21 cellular contexts compared by ENCODE assay signal in genomic region chr12:69563166-69563762, GRCh38. TPM values are rescaled to one million over a fixed set of nuclear protein-coding genes. Genes with fewer than 3 reads are reported as not detected.
DNase-seq lines count a peak whose midpoint lies in the region; ATAC-seq, FAIRE-seq and TF ChIP-seq lines count a peak whose summit lies in the region.
"Had no signal": no experiment of that assay in that cellular context is flagged by ENCODE, and none has a peak within 500 bp of the region (broad histone marks: within the 10 kb centered on the region; RNA-seq: fewer than 3 reads in every experiment).

No MANE protein-coding gene starts in this region.

- H3K4me1 ChIP-seq in liver (ENCODE audit: control insufficient read depth in 4 of 4, insufficient read depth in 4 of 4, low read length in 3 of 4) = peaks cover 0 to 10% (median 7%) of the 10 kb centered on the region in 4 donors
- H3K4me1 ChIP-seq in HepG2 (ENCODE audit: insufficient read depth, low read length) = peaks cover 4% of the 10 kb centered on the region
- peaks cover 9% of the 10 kb centered on the region for H3K4me1 ChIP-seq in neural progenitor cell

- no peak for ATAC-seq in HepG2
- ATAC-seq in left lobe of liver = peak; percentile 88
- ATAC-seq: A549 had no signal

- no peak for FAIRE-seq in HepG2 (lab: Jason Lieb, UNC)
- FAIRE-seq: A549, D721Med, G401.6, GM12891 had no signal

- TF ChIP-seq RAD21 in liver (IDR thresholded peaks at IDR 0.05) (no peak), HepG2 (CRISPR knock-in tag; IDR thresholded peaks at IDR 0.05) (no peak)

- H4K20me1 ChIP-seq in HepG2 (ENCODE audit: insufficient read depth, low read length) = no peaks in the 10 kb centered on the region
- peaks cover 6% of the 10 kb centered on the region for H4K20me1 ChIP-seq in neural progenitor cell (ENCODE audit: low read depth)

- no peak overlapping the region for H3K9ac ChIP-seq in liver (ENCODE audit: low read depth in 1 of 2, low read length in 2 of 2)
- no peak overlapping the region for H3K9ac ChIP-seq in HepG2 (ENCODE audit: insufficient read depth, low read depth, low read length)
- no peak overlapping the region for H3K9ac ChIP-seq in neural progenitor cell
- H3K9ac ChIP-seq: GM23248 had no signal

- H2AFZ ChIP-seq in HepG2 (ENCODE audit: low read length) = no peak overlapping the region
- no peak overlapping the region for H2AFZ ChIP-seq in neural progenitor cell (replicated peaks)
- H2AFZ ChIP-seq: GM23248 had no signal

- H3K4me1 Mint-ChIP-seq in neural progenitor cell = no peaks in the 10 kb centered on the region

- no peaks in the 10 kb centered on the region for H3K9me3 ChIP-seq in liver (ENCODE audit: control insufficient read depth in 4 of 4, low read length in 3 of 4)
- H3K9me3 ChIP-seq in HepG2 (ENCODE audit: low read length) = no peaks in the 10 kb centered on the region
- H3K9me3 ChIP-seq in neural progenitor cell (ENCODE audit: low read depth) = no peaks in the 10 kb centered on the region
- H3K9me3 ChIP-seq: A549, Caco-2 had no signal

- H3K27ac ChIP-seq in liver (ENCODE audit: low read depth in 1 of 2, low read length in 2 of 2) = no peak overlapping the region
- no peak overlapping the region for H3K27ac ChIP-seq in HepG2 (ENCODE audit: extremely low read length, insufficient read depth, low read length)
- H3K27ac ChIP-seq in neural progenitor cell = peak overlapping the region; percentile 46
- H3K27ac ChIP-seq: 22Rv1, A549, C4-2B, GM23248, HL-60 had no signal

- no TSS peak for BruUV-seq in HepG2 (replicated peaks; lab: Mats Ljungman, UMichigan)

- no peak overlapping the region for H3K4me3 Mint-ChIP-seq in neural progenitor cell
- H3K4me3 Mint-ChIP-seq: CD4-positive, alpha-beta T cell had no signal

- peaks cover 2% of the 10 kb centered on the region for H3K27me3 Mint-ChIP-seq in neural progenitor cell (ENCODE audit: insufficient read depth, low read depth)
- H3K27me3 Mint-ChIP-seq: CD4-positive, alpha-beta T cell had no signal

- H3K27ac Mint-ChIP-seq in neural progenitor cell = no peak overlapping the region
- H3K27ac Mint-ChIP-seq: CD4-positive, alpha-beta T cell had no signal

- H3K36me3 ChIP-seq in liver (ENCODE audit: control insufficient read depth in 4 of 4, insufficient read depth in 3 of 4, low read depth in 1 of 4, low read length in 3 of 4) = peaks cover 0 to 6% (median 2%) of the 10 kb centered on the region in 4 donors
- H3K36me3 ChIP-seq in HepG2 (replicated peaks in 1 of 2; ENCODE audit: control insufficient read depth in 1 of 2, insufficient read depth in 2 of 2, low read length in 2 of 2) = peaks cover 10 to 24% of the 10 kb centered on the region in 2 experiments
- no peaks in the 10 kb centered on the region for H3K36me3 ChIP-seq in neural progenitor cell

- 68% methylated on average over 2 of the region's 2 CpGs for WGBS in liver
- WGBS in HepG2 (ENCODE audit: low lambda C conversion rate) = 98% methylated on average over 2 of the region's 2 CpGs

- H3F3A ChIP-seq in neural progenitor cell (ENCODE audit: low read depth) = peaks cover 18% of the 10 kb centered on the region

- intact Hi-C loops in HepG2 (cut with micrococcal nuclease; ENCODE audit: unreplicated experiment) = no loop called here

- H3K4me3 ChIP-seq in liver (ENCODE audit: low read depth in 1 of 3, low read length in 3 of 3) (no peak overlapping the region), HepG2 (replicated peaks in 1 of 3; ENCODE audit: insufficient read depth in 1 of 3, low read depth in 2 of 3, low read length in 3 of 3) (no peak overlapping the region), neural progenitor cell (no peak overlapping the region)
- H3K4me3 ChIP-seq: A549, GM23248 had no signal

- H3K36me3 Mint-ChIP-seq in neural progenitor cell = no peaks in the 10 kb centered on the region

- POLR2A ChIA-PET in HepG2 (lab: Yijun Ruan, JAX) = no interaction called here

- TF ChIP-seq POLR2A in HepG2 (IDR thresholded peaks at IDR 0.05; ENCODE audit: insufficient read depth in 1 of 2, low read depth in 2 of 2, low read length in 2 of 2) = no peak

- H3K79me2 ChIP-seq in HepG2 (ENCODE audit: insufficient read depth, low read length) (peaks cover 10% of the 10 kb centered on the region), neural progenitor cell (ENCODE audit: low read depth) (peaks cover 42% of the 10 kb centered on the region)

- in situ Hi-C loops in HepG2 (cut with HindIII; ENCODE audit: extremely low pct_ligation_motif_present, low pct_unique_long_range_greater_than_20kb) = no loop called here

- no peak for TF ChIP-seq EP300 in HepG2 (IDR thresholded peaks at IDR 0.05; ENCODE audit: low read depth in 2 of 2, low read length in 2 of 2)
- TF ChIP-seq EP300 in HepG2 (CRISPR knock-in tag; IDR thresholded peaks at IDR 0.05; ENCODE audit: borderline replicate concordance) = no peak

- H3K9me3 Mint-ChIP-seq in neural progenitor cell = no peaks in the 10 kb centered on the region
- H3K9me3 Mint-ChIP-seq: CD4-positive, alpha-beta T cell had no signal

- no peak overlapping the region for H3K4me2 ChIP-seq in HepG2 (ENCODE audit: low read depth, low read length)
- no peak overlapping the region for H3K4me2 ChIP-seq in neural progenitor cell
- H3K4me2 ChIP-seq: A549 had no signal

- TF ChIP-seq CTCF in liver (IDR thresholded peaks at IDR 0.05; ENCODE audit: low read depth, low read length, missing input control) (no peak), HepG2 (CRISPR knock-in tag; IDR thresholded peaks at IDR 0.05) (no peak), neural progenitor cell (IDR thresholded peaks at IDR 0.05) (no peak)

- DNase-seq in HepG2 (ENCODE audit: low spot score) (no peak), left lobe of liver (ENCODE audit: low spot score) (no peak), neural progenitor cell (ENCODE audit: low spot score) (peak; percentile 8), NCI-H2029 treated with DMSO at 0.1 percent for 48 hours (lab: John Stamatoyannopoulos, UW) (no peak), NCI-H1048 (lab: John Stamatoyannopoulos, UW) (no peak), NCI-H510A treated with DMSO at 0.1 percent for 48 hours (lab: John Stamatoyannopoulos, UW) (no peak)
- DNase-seq: AML-193; Caco-2; CD4-positive, alpha-beta T cell; GM23248; HCEC 1CT had no signal

- CTCF ChIA-PET in HepG2 (lab: Yijun Ruan, JAX; ENCODE audit: low intra/inter-chr PET ratio, low total read pairs) = no interaction called here

- H3K27me3 ChIP-seq in liver (ENCODE audit: control insufficient read depth in 4 of 4, insufficient read depth in 4 of 4, low read length in 3 of 4) = no peaks in the 10 kb centered on the region
- H3K27me3 ChIP-seq in HepG2 (ENCODE audit: control insufficient read depth in 1 of 2, insufficient read depth in 2 of 2, low read length in 2 of 2) = no peaks in the 10 kb centered on the region; a peak in 1 of 5 replicates
- no peaks in the 10 kb centered on the region for H3K27me3 ChIP-seq in neural progenitor cell

RNA-seq across cellular contexts. Expression of gene CCT2, which starts 22.0 kb away (rescaled TPM):
- 100 to 1,000 TPM in 1 of 2 donors, 10 to 100 TPM in 1; 79.4 to 145 TPM for total RNA-seq in liver
- 10 to 100 TPM; 43.6 to 81.8 TPM for polyA plus RNA-seq in liver
- total RNA-seq in HepG2 (2016; rRNA removed; fragmentation: Illumina TruSeq; extraction: Trizol) = 388 and 601 TPM in 2 replicates
- 74.2 and 102 TPM in 2 replicates for total RNA-seq in HepG2 (2016; cell fraction: cytosol; rRNA removed; fragmentation: Illumina TruSeq; extraction: Trizol; ENCODE audit: low read depth)
- 405 and 620 TPM in 2 replicates for total RNA-seq in HepG2 (2016; cell fraction: insoluble cytoplasmic fraction; rRNA removed; fragmentation: Illumina TruSeq; extraction: Trizol)
- 96.6 and 113 TPM in 2 replicates for total RNA-seq in HepG2 (2016; cell fraction: membrane; rRNA removed; fragmentation: Illumina TruSeq; extraction: Trizol)
- 229 and 234 TPM in 2 replicates for total RNA-seq in HepG2 (2016; cell fraction: nucleus; rRNA removed; fragmentation: Illumina TruSeq; extraction: Trizol)
- polyA plus RNA-seq in HepG2 (2011; rRNA removed) = 153 and 209 TPM in 2 replicates
- polyA plus RNA-seq in HepG2 (2011; cell fraction: cytosol; rRNA removed) = 129 and 135 TPM in 2 replicates
- 91.8 and 103 TPM in 2 replicates for polyA plus RNA-seq in HepG2 (2011; cell fraction: nucleus; rRNA removed)
- 133 and 169 TPM in 2 replicates for polyA plus RNA-seq in HepG2 (2012)
- polyA plus RNA-seq in HepG2 (2016; cell fraction: cytosol; fragmentation: Illumina TruSeq; extraction: Trizol; ENCODE audit: low read depth) = 21.6 and 28.6 TPM in 2 replicates
- polyA plus RNA-seq in HepG2 (2016; cell fraction: insoluble cytoplasmic fraction; fragmentation: Illumina TruSeq; extraction: Trizol; ENCODE audit: low read depth) = 377 and 387 TPM in 2 replicates
- 44.7 and 54.2 TPM in 2 replicates for polyA plus RNA-seq in HepG2 (2016; cell fraction: membrane; fragmentation: Illumina TruSeq; extraction: Trizol; ENCODE audit: low read depth)
- 250 and 258 TPM in 2 replicates for polyA plus RNA-seq in HepG2 (2016; cell fraction: nucleus; fragmentation: Illumina TruSeq; extraction: Trizol; ENCODE audit: insufficient read depth, low read depth)
- polyA minus RNA-seq in HepG2 (2011; rRNA and poly(A)+ RNA removed; ENCODE audit: low replicate concordance) = 131 and 249 TPM in 2 replicates
- 120 and 121 TPM in 2 replicates for polyA minus RNA-seq in HepG2 (2011; cell fraction: cytosol; rRNA and poly(A)+ RNA removed)
- polyA minus RNA-seq in HepG2 (2011; cell fraction: nucleus; rRNA and poly(A)+ RNA removed) = 263 and 310 TPM in 2 replicates
- 33.4 TPM for total RNA-seq in left lobe of liver
- 418 and 516 TPM in 2 replicates for total RNA-seq in neural progenitor cell (ENCODE audit: low replicate concordance)

RNA-seq across cellular contexts. Expression of gene LRRC10, which starts 47.4 kb away (rescaled TPM):
- total RNA-seq in liver = not detected
- polyA plus RNA-seq in liver = not detected
- total RNA-seq in HepG2 (2016; rRNA removed; fragmentation: Illumina TruSeq; extraction: Trizol) = not detected in 2 replicates
- total RNA-seq in HepG2 (2016; cell fraction: cytosol; rRNA removed; fragmentation: Illumina TruSeq; extraction: Trizol; ENCODE audit: low read depth) = not detected in 2 replicates
- not detected in 2 replicates for total RNA-seq in HepG2 (2016; cell fraction: insoluble cytoplasmic fraction; rRNA removed; fragmentation: Illumina TruSeq; extraction: Trizol)
- total RNA-seq in HepG2 (2016; cell fraction: membrane; rRNA removed; fragmentation: Illumina TruSeq; extraction: Trizol) = not detected in 2 replicates
- not detected in 2 replicates for total RNA-seq in HepG2 (2016; cell fraction: nucleus; rRNA removed; fragmentation: Illumina TruSeq; extraction: Trizol)
- not detected in 2 replicates for polyA plus RNA-seq in HepG2 (2011; rRNA removed)
- polyA plus RNA-seq in HepG2 (2011; cell fraction: cytosol; rRNA removed) = not detected in 2 replicates
- polyA plus RNA-seq in HepG2 (2011; cell fraction: nucleus; rRNA removed) = not detected in 2 replicates
- not detected in 2 replicates for polyA plus RNA-seq in HepG2 (2012)
- polyA plus RNA-seq in HepG2 (2016; cell fraction: cytosol; fragmentation: Illumina TruSeq; extraction: Trizol; ENCODE audit: low read depth) = not detected in 2 replicates
- polyA plus RNA-seq in HepG2 (2016; cell fraction: insoluble cytoplasmic fraction; fragmentation: Illumina TruSeq; extraction: Trizol; ENCODE audit: low read depth) = not detected in 2 replicates
- not detected in 2 replicates for polyA plus RNA-seq in HepG2 (2016; cell fraction: membrane; fragmentation: Illumina TruSeq; extraction: Trizol; ENCODE audit: low read depth)
- polyA plus RNA-seq in HepG2 (2016; cell fraction: nucleus; fragmentation: Illumina TruSeq; extraction: Trizol; ENCODE audit: insufficient read depth, low read depth) = not detected in 2 replicates
- not detected in 2 replicates for polyA minus RNA-seq in HepG2 (2011; rRNA and poly(A)+ RNA removed; ENCODE audit: low replicate concordance)
- polyA minus RNA-seq in HepG2 (2011; cell fraction: cytosol; rRNA and poly(A)+ RNA removed) = not detected in 2 replicates
- not detected in 2 replicates for polyA minus RNA-seq in HepG2 (2011; cell fraction: nucleus; rRNA and poly(A)+ RNA removed)
- total RNA-seq in left lobe of liver = not detected
- not detected in 2 replicates for total RNA-seq in neural progenitor cell (ENCODE audit: low replicate concordance)
- total RNA-seq: Caco-2; CD4-positive, alpha-beta T cell; GM23248; HT1080 had no signal
- polyA plus RNA-seq: A549, BJ, GM23248 had no signal
